In genomic region chr13:27613623-27614022, GRCh38 we compare ENCODE assay signal across 20 cellular contexts.
"Had no signal": no experiment of that assay in that cellular context is flagged by ENCODE, and none has a peak within 500 bp of the region (broad histone marks: within the 10 kb centered on the region; RNA-seq: fewer than 3 reads in every experiment).

No MANE protein-coding gene starts in this region.

- H3K36me3 ChIP-seq: SJSA1 had no signal

- H3K27ac ChIP-seq: KMS-11, SJSA1, SK-N-MC had no signal

- H3K4me3 ChIP-seq: K562, SJSA1, SK-N-MC had no signal

- DNase-seq: Kasumi-1, MM.1S, NCI-H1092 treated with DMSO at 0.1 percent for 48 hours, NCI-H1436, NCI-H187, NCI-H2029, NCI-H2081 treated with DMSO at 0.1 percent for 48 hours, NCI-H2171, NCI-H226, NCI-H446, NCI-H510A, NCI-H524 treated with DMSO at 0.1 percent for 48 hours, NCI-H774, Right ventricle myocardium superior, RPMI8226, SIG-M5 had no signal

- H3K27me3 ChIP-seq: SJSA1 had no signal

- ATAC-seq: K562 had no signal

- H3K9me3 ChIP-seq: SJSA1 had no signal

- H3K4me1 ChIP-seq: SJSA1 had no signal
